Comparison of ENCODE assay signal across 15 cellular contexts in genomic region chr1:39925727-39926342, GRCh38. TPM values are rescaled to one million over a fixed set of nuclear protein-coding genes. Genes with fewer than 3 reads are reported as not detected.
DNase-seq lines count a peak whose midpoint lies in the region; ATAC-seq and TF ChIP-seq lines count a peak whose summit lies in the region.
"Had no signal": no experiment of that assay in that cellular context is flagged by ENCODE, and none has a peak within 500 bp of the region (broad histone marks: within the 10 kb centered on the region; RNA-seq: fewer than 3 reads in every experiment).

No MANE protein-coding gene starts in this region.

- H2BK120ac ChIP-seq in IMR-90 (ENCODE audit: low read depth, low read length) = no peak overlapping the region

- ATAC-seq in IMR-90 (ENCODE audit: low read depth) (no peak), memory B cell (ENCODE audit: low read depth) (no peak), Right ventricle myocardium inferior (no peak)
- no peak for ATAC-seq in stimulated activated naive CD8-positive, alpha-beta T cell treated with anti-CD3 and anti-CD28 coated beads, Interleukin-15, Interleukin-2, amounts not matched to agents 100 U/mL and 50 U/mL, for 24 hours

- H3K27me3 ChIP-seq in IMR-90 (ENCODE audit: control insufficient read depth, insufficient read depth, low read length) = peaks cover 23% of the 10 kb centered on the region
- H3K27me3 ChIP-seq in SK-N-SH (ENCODE audit: insufficient read depth) = no peaks in the 10 kb centered on the region
- no peaks in the 10 kb centered on the region for H3K27me3 ChIP-seq in testis

- H3K36me3 ChIP-seq in IMR-90 (ENCODE audit: control insufficient read depth, insufficient read depth, low read length) = no peaks in the 10 kb centered on the region
- no peaks in the 10 kb centered on the region for H3K36me3 ChIP-seq in SK-N-SH (replicated peaks in 1 of 2; ENCODE audit: control insufficient read depth in 1 of 2, insufficient read depth in 2 of 2, low read length in 1 of 2)
- no peaks in the 10 kb centered on the region for H3K36me3 ChIP-seq in testis (ENCODE audit: low read depth, missing control alignments)
- H3K36me3 ChIP-seq: lower lobe of right lung, sigmoid colon had no signal

- no peak overlapping the region for H3K27ac ChIP-seq in IMR-90 (ENCODE audit: insufficient read depth, low read length)
- H3K27ac ChIP-seq in SK-N-SH (ENCODE audit: low read depth in 2 of 2, low read length in 1 of 2) = no peak overlapping the region
- no peak overlapping the region for H3K27ac ChIP-seq in testis
- H3K27ac ChIP-seq: sigmoid colon, VCaP had no signal

- H3K14ac ChIP-seq in IMR-90 (replicated peaks; ENCODE audit: low read depth, low read length) = no peak overlapping the region

- intact Hi-C loops in IMR-90 (cut with micrococcal nuclease) (no loop called here), Right ventricle myocardium inferior (cut with DNase I) (no loop called here), testis (cut with DNase I; ENCODE audit: low total_unique reads) (no loop called here)

- TF ChIP-seq POLR2A in IMR-90 (IDR thresholded peaks at IDR 0.05; ENCODE audit: low read depth, low read length) (no peak), testis (IDR thresholded peaks at IDR 0.05) (no peak)

- no peak overlapping the region for H2BK5ac ChIP-seq in IMR-90 (ENCODE audit: low read depth, low read length, poor library complexity, severe bottlenecking)

- H3K18ac ChIP-seq in IMR-90 (ENCODE audit: low read depth, low read length) = no peak overlapping the region

- no peaks in the 10 kb centered on the region for H3K9me2 ChIP-seq in SK-N-SH

- H4K8ac ChIP-seq in IMR-90 (ENCODE audit: low read depth in 2 of 2, low read length in 2 of 2) = no peak overlapping the region

- H3K79me1 ChIP-seq in IMR-90 (ENCODE audit: low read depth in 1 of 2, low read length in 2 of 2) = no peaks in the 10 kb centered on the region

- H3K36me3 Mint-ChIP-seq in brain (no peaks in the 10 kb centered on the region), memory B cell (no peaks in the 10 kb centered on the region)

- H3K4me1 Mint-ChIP-seq in brain (peaks cover 20% of the 10 kb centered on the region), memory B cell (peaks cover 14% of the 10 kb centered on the region)

- H4K5ac ChIP-seq in IMR-90 (ENCODE audit: low read depth, low read length) = no peak overlapping the region

- no peak overlapping the region for H3K4me3 Mint-ChIP-seq in brain
- H3K4me3 Mint-ChIP-seq in memory B cell = no peak overlapping the region
- H3K4me3 Mint-ChIP-seq: nephron had no signal

- no peak overlapping the region for H2BK15ac ChIP-seq in IMR-90 (ENCODE audit: low read depth, low read length)

- H3K9me3 ChIP-seq in IMR-90 (ENCODE audit: control insufficient read depth, insufficient read depth, low read length) = no peaks in the 10 kb centered on the region
- H3K9me3 ChIP-seq in SK-N-SH = no peaks in the 10 kb centered on the region
- H3K9me3 ChIP-seq in testis = no peaks in the 10 kb centered on the region
- H3K9me3 ChIP-seq: lower lobe of right lung, sigmoid colon had no signal

- no peak overlapping the region for H3K56ac ChIP-seq in IMR-90 (ENCODE audit: extremely low read depth, insufficient read depth, low read length)

- no peak overlapping the region for H3K4me3 ChIP-seq in IMR-90 (ENCODE audit: insufficient read depth, low read depth, low read length)
- no peak overlapping the region for H3K4me3 ChIP-seq in SK-N-SH (ENCODE audit: low read depth in 2 of 2, low read length in 1 of 2)
- H3K4me3 ChIP-seq in testis = no peak overlapping the region
- H3K4me3 ChIP-seq: lower lobe of right lung, sigmoid colon had no signal

- TF ChIP-seq CTCF in IMR-90 (conservative IDR thresholded peaks at IDR 0.05; ENCODE audit: low read depth, low read length) = no peak
- no peak for TF ChIP-seq CTCF in brain (conservative IDR thresholded peaks at IDR 0.05)
- TF ChIP-seq CTCF in SK-N-SH (IDR thresholded peaks at IDR 0.05) = no peak
- TF ChIP-seq CTCF in testis (IDR thresholded peaks at IDR 0.05) = no peak

- no peak overlapping the region for H2BK20ac ChIP-seq in IMR-90 (ENCODE audit: low read depth, low read length)

- H3K4me1 ChIP-seq in IMR-90 (ENCODE audit: control insufficient read depth, insufficient read depth, low read length) (peaks cover 3% of the 10 kb centered on the region; the same call in 1 of the 2 replicates), SK-N-SH (ENCODE audit: control insufficient read depth in 1 of 2, insufficient read depth in 2 of 2, low read depth in 1 of 2, low read length in 1 of 2) (peaks cover 0 to 3% of the 10 kb centered on the region in 2 experiments; a peak in 1 of 4 replicates), testis (no peaks in the 10 kb centered on the region)
- H3K4me1 ChIP-seq: sigmoid colon had no signal

- H3F3A ChIP-seq in SK-N-SH (replicated peaks; ENCODE audit: insufficient read depth) = no peaks in the 10 kb centered on the region

- in situ Hi-C loops in IMR-90 (cut with MboI; ENCODE audit: low sequenced_read_pairs) = no loop called here

- H3K9me1 ChIP-seq in IMR-90 (ENCODE audit: insufficient read depth, low read length) = peaks cover 4% of the 10 kb centered on the region; the same call in 1 of the 2 replicates

- no peak overlapping the region for H4K91ac ChIP-seq in IMR-90 (ENCODE audit: insufficient read depth, low read depth, low read length)

- no peak overlapping the region for H2AK5ac ChIP-seq in IMR-90 (ENCODE audit: low read depth, low read length)

- dilution Hi-C loops in IMR-90 (cut with HindIII; ENCODE audit: low sequenced_read_pairs, unreplicated experiment) = no loop called here

- TF ChIP-seq EP300 in SK-N-SH (IDR thresholded peaks at IDR 0.05; ENCODE audit: borderline replicate concordance in 1 of 2, low read depth in 1 of 2, low read length in 1 of 2) = no peak

- no peaks in the 10 kb centered on the region for H4K20me1 ChIP-seq in IMR-90 (ENCODE audit: insufficient read depth, low read length)
- no peaks in the 10 kb centered on the region for H4K20me1 ChIP-seq in SK-N-SH (ENCODE audit: insufficient read depth)

- WGBS in IMR-90 (ENCODE audit: extremely low coverage in 2 of 2, insufficient read length in 1 of 2), 2 experiments = 75% methylated on average over 1 of the region's 2 CpGs; no CpG with 5 or more reads in 1 of the 2 experiments
- WGBS in SK-N-SH (ENCODE audit: low lambda C conversion rate) = 85% methylated on average over 2 of the region's 2 CpGs
- WGBS in testis, 2 donors = 78 to 94% methylated on average over 2 of the region's 2 CpGs

- H3K9ac ChIP-seq in IMR-90 (ENCODE audit: low read depth, low read length) = no peak overlapping the region
- no peak overlapping the region for H3K9ac ChIP-seq in SK-N-SH

- no peak overlapping the region for H2AK9ac ChIP-seq in IMR-90 (replicated peaks; ENCODE audit: low read depth, low read length, poor library complexity)

- BruUV-seq in IMR-90 (replicated peaks; lab: Mats Ljungman, UMichigan) = no TSS peak

- H3K23ac ChIP-seq in IMR-90 (ENCODE audit: low read depth, low read length) = no peak overlapping the region

- H2AFZ ChIP-seq in IMR-90 (replicated peaks; ENCODE audit: low read length, poor library complexity) (peak overlapping the region; percentile 66), SK-N-SH (ENCODE audit: low read depth) (no peak overlapping the region)

- H3K4me2 ChIP-seq in IMR-90 (ENCODE audit: low read depth, low read length) = no peak overlapping the region
- no peak overlapping the region for H3K4me2 ChIP-seq in SK-N-SH

- H3K79me2 ChIP-seq in SK-N-SH (ENCODE audit: insufficient read depth) = no peaks in the 10 kb centered on the region

- peaks cover 38% of the 10 kb centered on the region for H3K27me3 Mint-ChIP-seq in brain
- no peaks in the 10 kb centered on the region for H3K27me3 Mint-ChIP-seq in memory B cell

- H3K27ac Mint-ChIP-seq in brain (peak overlapping the region in 3 of 5 experiments; percentile 12 to 62 (median 17)), memory B cell (peak overlapping the region; percentile 9)
- H3K27ac Mint-ChIP-seq: nephron had no signal

- DNase-seq in CD1c-positive myeloid dendritic cell (ENCODE audit: extremely low spot score) (peak; percentile 20), IMR-90 (peak; percentile 35), memory B cell (ENCODE audit: low spot score in 2 of 2) (no peak), SK-N-SH (no peak), Right ventricle myocardium inferior (ENCODE audit: missing footprints) (no peak), testis (no peak)
- DNase-seq in stimulated activated naive CD8-positive, alpha-beta T cell treated with anti-CD3 and anti-CD28 coated beads, Interleukin-15, Interleukin-2, amounts not matched to agents 100 U/mL and 50 U/mL, for 24 hours = no peak
- DNase-seq: activated gamma-delta T cell treated with Interleukin-2 at 50 U/mL for 16 hours; H9; lower lobe of right lung; sigmoid colon; stimulated activated CD4-positive, alpha-beta T cell treated with anti-CD3 and anti-CD28 coated beads, Interleukin-4, amount 100 ng/mL, for 24 hours had no signal

- no peak overlapping the region for H3K4ac ChIP-seq in IMR-90 (ENCODE audit: low read depth, low read length)

- no peak for TF ChIP-seq RAD21 in IMR-90 (IDR thresholded peaks at IDR 0.05; ENCODE audit: low read length)
- TF ChIP-seq RAD21 in SK-N-SH (IDR thresholded peaks at IDR 0.05; ENCODE audit: low read length) = no peak

- CTCF ChIA-PET in IMR-90 (lab: Yijun Ruan, JAX) (no interaction called here), SK-N-SH (lab: Yijun Ruan, JAX) (interaction anchor here (0.9 to 13.7 kb wide), 4 partner anchors 24 to 107 kb away, joined by 4 to 209 read pairs (median 12); partner anchors contain the start of gene MYCL)

- POLR2A ChIA-PET in IMR-90 (lab: Charles Lee; ENCODE audit: unreplicated experiment) (no interaction called here), SK-N-SH (lab: Yijun Ruan, JAX) (interaction anchor here (1.3 kb wide), 1 partner anchor 29 kb away, joined by 3 read pairs; the partner anchor contains the start of gene MFSD2A)

- H3K9me3 Mint-ChIP-seq in brain = peaks cover 0 to 6% (median 0%) of the 10 kb centered on the region in 5 experiments
- no peaks in the 10 kb centered on the region for H3K9me3 Mint-ChIP-seq in memory B cell
- H3K9me3 Mint-ChIP-seq: nephron had no signal

RNA-seq across cellular contexts. Expression of gene MYCL, which starts 24.1 kb away (rescaled TPM):
- total RNA-seq in IMR-90 (2012; rRNA removed) = 0.56 and 0.72 TPM in 2 replicates
- polyA plus RNA-seq in IMR-90 (2012; rRNA removed) = 0.75 and 0.87 TPM in 2 replicates
- polyA plus RNA-seq in IMR-90 (2012; cell fraction: cytosol; rRNA removed) = 0.42 and 0.52 TPM in 2 replicates
- 0.36 and 0.41 TPM in 2 replicates for polyA plus RNA-seq in IMR-90 (2012; cell fraction: nucleus; rRNA removed; ENCODE audit: low replicate concordance)
- 7.1 TPM for polyA plus RNA-seq in brain (ENCODE audit: insufficient read depth, low read depth, low replicate concordance)
- polyA plus RNA-seq in SK-N-SH (2012; rRNA removed) = 0.48 and 0.57 TPM in 2 replicates
- 0.42 and 0.46 TPM in 2 replicates for polyA plus RNA-seq in SK-N-SH (2012; cell fraction: cytosol; rRNA removed)
- polyA plus RNA-seq in SK-N-SH (2012; cell fraction: nucleus; rRNA removed) = 0.45 and 0.67 TPM in 2 replicates
- total RNA-seq in Right ventricle myocardium inferior = 1.1 TPM
- total RNA-seq in testis = 1 to 10 TPM; 3.3 to 4.6 TPM
- 3.1 TPM for polyA plus RNA-seq in testis (ENCODE audit: insufficient read depth, low read depth, low replicate concordance)

RNA-seq across cellular contexts. Expression of gene MFSD2A, which starts 29.1 kb away (rescaled TPM):
- 5.0 and 5.7 TPM in 2 replicates for total RNA-seq in IMR-90 (2012; rRNA removed)
- polyA plus RNA-seq in IMR-90 (2012; rRNA removed) = 6.7 and 7.3 TPM in 2 replicates
- polyA plus RNA-seq in IMR-90 (2012; cell fraction: cytosol; rRNA removed) = 3.7 and 5.3 TPM in 2 replicates
- polyA plus RNA-seq in IMR-90 (2012; cell fraction: nucleus; rRNA removed; ENCODE audit: low replicate concordance) = 13.7 and 18.4 TPM in 2 replicates
- polyA plus RNA-seq in brain (ENCODE audit: insufficient read depth, low read depth, low replicate concordance) = 20.9 TPM
- polyA plus RNA-seq in SK-N-SH (2012; rRNA removed) = 4.1 and 6.3 TPM in 2 replicates
- polyA plus RNA-seq in SK-N-SH (2012; cell fraction: cytosol; rRNA removed) = 3.8 and 5.1 TPM in 2 replicates
- polyA plus RNA-seq in SK-N-SH (2012; cell fraction: nucleus; rRNA removed) = 13.6 and 17.5 TPM in 2 replicates
- 0.65 TPM for total RNA-seq in Right ventricle myocardium inferior
- total RNA-seq in testis = 100 to 1,000 TPM; 185 to 201 TPM
- 122 TPM for polyA plus RNA-seq in testis (ENCODE audit: insufficient read depth, low read depth, low replicate concordance)

RNA-seq across cellular contexts. Expression of gene TRIT1, which starts 42.5 kb away (rescaled TPM):
- total RNA-seq in IMR-90 (2012; rRNA removed) = 27.8 and 29.2 TPM in 2 replicates
- polyA plus RNA-seq in IMR-90 (2012; rRNA removed) = 10.8 and 13.5 TPM in 2 replicates
- 3.8 and 4.7 TPM in 2 replicates for polyA plus RNA-seq in IMR-90 (2012; cell fraction: cytosol; rRNA removed)
- 9.5 and 28.8 TPM in 2 replicates for polyA plus RNA-seq in IMR-90 (2012; cell fraction: nucleus; rRNA removed; ENCODE audit: low replicate concordance)
- polyA plus RNA-seq in brain (ENCODE audit: insufficient read depth, low read depth, low replicate concordance) = 12.2 TPM
- 11.8 and 15.4 TPM in 2 replicates for polyA plus RNA-seq in SK-N-SH (2012; rRNA removed)
- polyA plus RNA-seq in SK-N-SH (2012; cell fraction: cytosol; rRNA removed) = 12.7 and 14.1 TPM in 2 replicates
- 18.8 and 33.5 TPM in 2 replicates for polyA plus RNA-seq in SK-N-SH (2012; cell fraction: nucleus; rRNA removed)
- 18.0 TPM for total RNA-seq in Right ventricle myocardium inferior
- 10 to 100 TPM; 21.4 to 21.7 TPM for total RNA-seq in testis
- polyA plus RNA-seq in testis (ENCODE audit: insufficient read depth, low read depth, low replicate concordance) = 20.5 TPM

Comparison
In these comparisons a context has a peak if more than half of its experiments do, and no peak if none do; other contexts are left out.
1. DNase-seq: peak in CD1c-positive myeloid dendritic cell (single experiment) and IMR-90 (single experiment); none in memory B cell (0 of 2), SK-N-SH (single experiment), Right ventricle myocardium inferior (single experiment), testis (single experiment) and stimulated activated naive CD8-positive, alpha-beta T cell treated with anti-CD3 and anti-CD28 coated beads, Interleukin-15, Interleukin-2, amounts not matched to agents 100 U/mL and 50 U/mL, for 24 hours (single experiment).